1 cellular context compared by ENCODE assay signal in genomic region chr2:217456016-217456415, GRCh38.
TF ChIP-seq lines count a peak whose summit lies in the region.

No MANE protein-coding gene starts in this region.

TF ChIP-seq in IMR-90, 13 proteins besides CTCF, POLR2A, EP300 and RAD21 (continued from another document):
- TF ChIP-seq USF2 (IDR thresholded peaks at IDR 0.05; ENCODE audit: low read depth, low read length) (no peak), SMC3 (IDR thresholded peaks at IDR 0.05; ENCODE audit: low read depth, low read length) (no peak), MXI1 (IDR thresholded peaks at IDR 0.05; ENCODE audit: borderline replicate concordance, low read depth, low read length) (no peak), NFE2L2 (IDR thresholded peaks at IDR 0.05; ENCODE audit: low read depth, low read length) (no peak), RFX5 (IDR thresholded peaks at IDR 0.05; ENCODE audit: low read depth, low read length) (no peak)
TF ChIP-seq in IMR-90: peak in this region for 0.
